Comparison of ENCODE assay signal across 8 cellular contexts in the genomic region with DNA sequence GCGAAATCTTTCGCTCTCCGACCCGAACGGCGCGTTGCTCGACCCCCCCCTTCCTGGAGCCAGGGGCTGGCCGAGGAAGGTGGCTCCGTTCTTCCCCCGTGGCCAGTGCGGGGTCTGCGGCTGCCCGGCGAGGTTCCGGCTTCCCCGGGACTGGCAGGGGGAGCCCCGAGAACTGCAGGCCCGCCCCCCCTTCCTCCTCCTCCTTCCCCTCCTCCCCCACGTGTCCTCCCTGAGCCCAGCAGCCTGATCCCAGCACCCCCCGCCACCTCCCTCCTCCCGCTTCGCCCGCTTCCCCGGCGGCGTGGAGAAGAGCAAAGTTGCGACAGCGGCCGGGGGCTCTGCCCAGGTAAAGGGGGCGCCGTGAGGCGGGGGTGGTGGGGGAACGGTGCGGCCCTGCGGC. TPM values are rescaled to one million over a fixed set of nuclear protein-coding genes. Genes with fewer than 3 reads are reported as not detected.
DNase-seq lines count a peak whose midpoint lies in the region; ATAC-seq and TF ChIP-seq lines count a peak whose summit lies in the region.

No MANE protein-coding gene starts in this region.

- no peak for ATAC-seq in activated CD8-positive, alpha-beta T cell treated with anti-CD3 and anti-CD28 coated beads, Interleukin-2, amount 10 ng/mL, durations not matched to agents 7 days and 5 days
- no peak for ATAC-seq in stimulated activated memory B cell treated with anti-CD40 and anti-IgM and Interleukin-4, amounts not matched to agents 10 μg/mL and 1 μg/mL and 100 μg/mL, for 72 hours
- no peak for ATAC-seq in HG03354 (IDR thresholded peaks at IDR 0.05; ENCODE audit: poor library complexity, severe bottlenecking, unreplicated experiment)

- peaks cover under 1% of the 10 kb centered on the region for H3K79me2 ChIP-seq in hepatocyte

- CTCF ChIA-PET in activated CD8-positive, alpha-beta T cell treated with anti-CD3 and anti-CD28 coated beads, Interleukin-2, amount 10 ng/mL, durations not matched to agents 7 days and 5 days (lab: Charles Lee): no interaction called here

- no peak overlapping the region for H3K27ac Mint-ChIP-seq in activated CD8-positive, alpha-beta T cell treated with anti-CD3 and anti-CD28 coated beads, Interleukin-2, amount 10 ng/mL, durations not matched to agents 7 days and 5 days
- no peak overlapping the region for H3K27ac Mint-ChIP-seq in stimulated activated memory B cell treated with anti-CD40 and anti-IgM and Interleukin-4, amounts not matched to agents 10 μg/mL and 1 μg/mL and 100 μg/mL, for 72 hours

- H3K4me3 ChIP-seq in hepatocyte: peak overlapping the region; percentile 20

- H4K20me1 ChIP-seq in hepatocyte (ENCODE audit: insufficient read depth, poor library complexity, severe bottlenecking): no peaks in the 10 kb centered on the region

- no peak overlapping the region for H3K27ac ChIP-seq in hepatocyte

- H2AFZ ChIP-seq in hepatocyte: no peak overlapping the region

- no peaks in the 10 kb centered on the region for H3K36me3 ChIP-seq in hepatocyte (replicated peaks; ENCODE audit: insufficient read depth, low read depth)

- no peaks in the 10 kb centered on the region for H3K9me3 Mint-ChIP-seq in activated CD8-positive, alpha-beta T cell treated with anti-CD3 and anti-CD28 coated beads, Interleukin-2, amount 10 ng/mL, durations not matched to agents 7 days and 5 days (ENCODE audit: insufficient read depth)
- H3K9me3 Mint-ChIP-seq in stimulated activated memory B cell treated with anti-CD40 and anti-IgM and Interleukin-4, amounts not matched to agents 10 μg/mL and 1 μg/mL and 100 μg/mL, for 72 hours: no peaks in the 10 kb centered on the region

- H3K27me3 ChIP-seq in hepatocyte: no peaks in the 10 kb centered on the region

- 65% methylated on average over 14 of the region's 36 CpGs for WGBS in hepatocyte (ENCODE audit: low lambda C conversion rate, missing lambda C conversion rate)

- no peaks in the 10 kb centered on the region for H3K4me1 ChIP-seq in hepatocyte (ENCODE audit: insufficient read depth)

- TF ChIP-seq CTCF in hepatocyte (IDR thresholded peaks at IDR 0.05; ENCODE audit: poor library complexity): no peak

- peaks cover 2% of the 10 kb centered on the region for H3K27me3 Mint-ChIP-seq in activated CD8-positive, alpha-beta T cell treated with anti-CD3 and anti-CD28 coated beads, Interleukin-2, amount 10 ng/mL, durations not matched to agents 7 days and 5 days (ENCODE audit: low read depth)
- no peaks in the 10 kb centered on the region for H3K27me3 Mint-ChIP-seq in stimulated activated memory B cell treated with anti-CD40 and anti-IgM and Interleukin-4, amounts not matched to agents 10 μg/mL and 1 μg/mL and 100 μg/mL, for 72 hours

- DNase-seq in DMS53 (lab: John Stamatoyannopoulos, UW) (peak; percentile 64), DMS53 treated with DMSO at 0.1 percent for 48 hours (lab: John Stamatoyannopoulos, UW; ENCODE audit: unreplicated experiment) (no peak), hepatocyte (ENCODE audit: low spot score) (peak; percentile 44), NCI-H774 (lab: John Stamatoyannopoulos, UW) (no peak)
- peak; percentile 46 for DNase-seq in activated CD8-positive, alpha-beta T cell treated with anti-CD3 and anti-CD28 coated beads, Interleukin-2, amount 10 ng/mL, durations not matched to agents 7 days and 5 days
- DNase-seq in NK-92 treated with Interleukin-12 subunit alpha and Interleukin-12 subunit beta, amount 100 ng/mL, for 24 hours (lab: John Stamatoyannopoulos, UW): no peak

- H3K9me3 ChIP-seq in hepatocyte (ENCODE audit: low read depth): no peaks in the 10 kb centered on the region

- peak overlapping the region; percentile 22 for H3K4me3 Mint-ChIP-seq in activated CD8-positive, alpha-beta T cell treated with anti-CD3 and anti-CD28 coated beads, Interleukin-2, amount 10 ng/mL, durations not matched to agents 7 days and 5 days
- H3K4me3 Mint-ChIP-seq in stimulated activated memory B cell treated with anti-CD40 and anti-IgM and Interleukin-4, amounts not matched to agents 10 μg/mL and 1 μg/mL and 100 μg/mL, for 72 hours: peak overlapping the region; percentile 80

- H3K36me3 Mint-ChIP-seq in activated CD8-positive, alpha-beta T cell treated with anti-CD3 and anti-CD28 coated beads, Interleukin-2, amount 10 ng/mL, durations not matched to agents 7 days and 5 days (ENCODE audit: low read depth): no peaks in the 10 kb centered on the region
- H3K36me3 Mint-ChIP-seq in stimulated activated memory B cell treated with anti-CD40 and anti-IgM and Interleukin-4, amounts not matched to agents 10 μg/mL and 1 μg/mL and 100 μg/mL, for 72 hours: no peaks in the 10 kb centered on the region

- POLR2A ChIA-PET in activated CD8-positive, alpha-beta T cell treated with anti-CD3 and anti-CD28 coated beads, Interleukin-2, amount 10 ng/mL, durations not matched to agents 7 days and 5 days (lab: Charles Lee): no interaction called here

- H3K9me2 ChIP-seq in hepatocyte (replicated peaks; ENCODE audit: insufficient read depth): no peaks in the 10 kb centered on the region

- peak overlapping the region; percentile 87 for H3K4me2 ChIP-seq in hepatocyte

- H3K4me1 Mint-ChIP-seq in activated CD8-positive, alpha-beta T cell treated with anti-CD3 and anti-CD28 coated beads, Interleukin-2, amount 10 ng/mL, durations not matched to agents 7 days and 5 days (ENCODE audit: low read depth): peaks cover 23% of the 10 kb centered on the region
- peaks cover 18% of the 10 kb centered on the region for H3K4me1 Mint-ChIP-seq in stimulated activated memory B cell treated with anti-CD40 and anti-IgM and Interleukin-4, amounts not matched to agents 10 μg/mL and 1 μg/mL and 100 μg/mL, for 72 hours

RNA-seq across cellular contexts. Expression of a gene that starts 2.4 kb away (rescaled TPM):
- total RNA-seq in activated CD8-positive, alpha-beta T cell treated with anti-CD3 and anti-CD28 coated beads, Interleukin-2, amount 10 ng/mL, durations not matched to agents 7 days and 5 days: 10 to 100 TPM in 1 of 2 experiments, 1 to 10 TPM in 1; 9.7 to 10.9 TPM
- 3.0 and 3.4 TPM in 2 replicates for total RNA-seq in hepatocyte
- 8.0 and 9.2 TPM in 2 replicates for polyA plus RNA-seq in hepatocyte

Comparison
In these comparisons a context has a peak if more than half of its experiments do, and no peak if none do; other contexts are left out.
1. DNase-seq: peak in DMS53 (single experiment), activated CD8-positive, alpha-beta T cell treated with anti-CD3 and anti-CD28 coated beads, Interleukin-2, amount 10 ng/mL, durations not matched to agents 7 days and 5 days (single experiment) and hepatocyte (single experiment); none in DMS53 treated with DMSO at 0.1 percent for 48 hours (single experiment), NCI-H774 (single experiment) and NK-92 treated with Interleukin-12 subunit alpha and Interleukin-12 subunit beta, amount 100 ng/mL, for 24 hours (single experiment).